18 cellular contexts compared by ENCODE assay signal in genomic region chr3:123986427-123986826, GRCh38. TPM values are rescaled to one million over a fixed set of nuclear protein-coding genes. Genes with fewer than 3 reads are reported as not detected.
DNase-seq lines count a peak whose midpoint lies in the region; ATAC-seq, FAIRE-seq and TF ChIP-seq lines count a peak whose summit lies in the region.
"Had no signal": no experiment of that assay in that cellular context is flagged by ENCODE, and none has a peak within 500 bp of the region (broad histone marks: within the 10 kb centered on the region; RNA-seq: fewer than 3 reads in every experiment).

No MANE protein-coding gene starts in this region.

- no peak overlapping the region for H2AFZ ChIP-seq in GM23338

- intact Hi-C loops in posterior vena cava (cut with DNase I) = no loop called here
- intact Hi-C loops in upper lobe of right lung (cut with DNase I) = no loop called here

- H4K20me1 ChIP-seq in GM23338 (replicated peaks; ENCODE audit: insufficient read depth) = no peaks in the 10 kb centered on the region

- no peaks in the 10 kb centered on the region for H3K36me3 Mint-ChIP-seq in GM23338 (ENCODE audit: low read depth)

- no peaks in the 10 kb centered on the region; the same call in 2 of the 3 replicates for H3K4me1 Mint-ChIP-seq in GM23338

- TF ChIP-seq CTCF in GM23338 (conservative IDR thresholded peaks at IDR 0.05; ENCODE audit: low read depth in 2 of 2) (no peak), upper lobe of right lung (IDR thresholded peaks at IDR 0.05) (no peak), foreskin keratinocyte (conservative IDR thresholded peaks at IDR 0.05) (no peak)

- H3K4me3 ChIP-seq in GM23338 = no peak overlapping the region
- H3K4me3 ChIP-seq in upper lobe of right lung = no peak overlapping the region

- H3K27me3 ChIP-seq in GM23338 (ENCODE audit: insufficient read depth) (peaks cover 29% of the 10 kb centered on the region), upper lobe of right lung (peaks cover 4% of the 10 kb centered on the region), foreskin keratinocyte (peaks cover 91% of the 10 kb centered on the region)

- H3K4me1 ChIP-seq in GM23338 (ENCODE audit: insufficient read depth) (no peaks in the 10 kb centered on the region), upper lobe of right lung (no peaks in the 10 kb centered on the region), foreskin keratinocyte (no peaks in the 10 kb centered on the region)
- H3K4me1 ChIP-seq: Caco-2 had no signal

- ATAC-seq in GM23338 (no peak), upper lobe of right lung (peak; percentile 42), foreskin keratinocyte (no peak)

- H3K27ac ChIP-seq in GM23338 (ENCODE audit: low read depth) (no peak overlapping the region), upper lobe of right lung (no peak overlapping the region), foreskin keratinocyte (no peak overlapping the region)
- H3K27ac ChIP-seq: C4-2B had no signal

- H3K27me3 Mint-ChIP-seq in GM23338 (ENCODE audit: insufficient read depth, low read depth, poor library complexity) = peaks cover 11% of the 10 kb centered on the region

- H3F3A ChIP-seq in GM23338 (replicated peaks; ENCODE audit: low read depth) = no peaks in the 10 kb centered on the region

- H3K36me3 ChIP-seq in GM23338 (ENCODE audit: insufficient read depth) = no peaks in the 10 kb centered on the region
- no peaks in the 10 kb centered on the region for H3K36me3 ChIP-seq in upper lobe of right lung

- peak; percentile 5 for DNase-seq in GM23338 (ENCODE audit: low spot score)
- no peak for DNase-seq in HTR-8/SVneo (ENCODE audit: insufficient read length, low spot score)
- peak; percentile 72 for DNase-seq in posterior vena cava (ENCODE audit: low spot score)
- DNase-seq in upper lobe of right lung = no peak
- no peak for DNase-seq in NCI-H1436 (lab: John Stamatoyannopoulos, UW)
- DNase-seq in NCI-H1436 treated with DMSO at 0.1 percent for 48 hours (lab: John Stamatoyannopoulos, UW) = no peak
- no peak for DNase-seq in foreskin keratinocyte
- DNase-seq: AML-193; Caco-2; CD4-positive, alpha-beta T cell; HCEC 1CT; KG1 had no signal

- FAIRE-seq in HTR-8/SVneo (lab: Jason Lieb, UNC) = peak; percentile 36
- FAIRE-seq: D721Med, GM12891, GM18507 had no signal

- no peaks in the 10 kb centered on the region for H3K79me2 ChIP-seq in GM23338 (replicated peaks; ENCODE audit: insufficient read depth)

- no peaks in the 10 kb centered on the region for H3K9me2 ChIP-seq in GM23338 (ENCODE audit: insufficient read depth)

- H3K9me3 Mint-ChIP-seq in GM23338 = no peaks in the 10 kb centered on the region
- H3K9me3 Mint-ChIP-seq: CD4-positive, alpha-beta T cell had no signal

- no peak overlapping the region for H3K27ac Mint-ChIP-seq in GM23338
- H3K27ac Mint-ChIP-seq: CD4-positive, alpha-beta T cell had no signal

- H3K4me3 Mint-ChIP-seq in GM23338 = no peak overlapping the region
- H3K4me3 Mint-ChIP-seq: CD4-positive, alpha-beta T cell had no signal

- no peak overlapping the region for H3K4me2 ChIP-seq in GM23338

- no peaks in the 10 kb centered on the region for H3K9me3 ChIP-seq in upper lobe of right lung
- H3K9me3 ChIP-seq: Caco-2 had no signal

TF ChIP-seq in GM23338, 12 proteins besides CTCF, POLR2A, EP300 and RAD21 (continues in another document):
- TF ChIP-seq, protein P1, sequence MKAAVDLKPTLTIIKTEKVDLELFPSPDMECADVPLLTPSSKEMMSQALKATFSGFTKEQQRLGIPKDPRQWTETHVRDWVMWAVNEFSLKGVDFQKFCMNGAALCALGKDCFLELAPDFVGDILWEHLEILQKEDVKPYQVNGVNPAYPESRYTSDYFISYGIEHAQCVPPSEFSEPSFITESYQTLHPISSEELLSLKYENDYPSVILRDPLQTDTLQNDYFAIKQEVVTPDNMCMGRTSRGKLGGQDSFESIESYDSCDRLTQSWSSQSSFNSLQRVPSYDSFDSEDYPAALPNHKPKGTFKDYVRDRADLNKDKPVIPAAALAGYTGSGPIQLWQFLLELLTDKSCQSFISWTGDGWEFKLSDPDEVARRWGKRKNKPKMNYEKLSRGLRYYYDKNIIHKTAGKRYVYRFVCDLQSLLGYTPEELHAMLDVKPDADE (IDR thresholded peaks at IDR 0.05) = no peak
- TF ChIP-seq STAT1 (IDR thresholded peaks at IDR 0.05; ENCODE audit: unreplicated experiment) = no peak
- TF ChIP-seq ZNF462 (CRISPR knock-in tag; IDR thresholded peaks at IDR 0.05) = no peak
- TF ChIP-seq EZH2 (IDR thresholded peaks at IDR 0.05; ENCODE audit: low read depth, unreplicated experiment) = no peak

RNA-seq across cellular contexts. Expression of gene ROPN1, which starts 5.5 kb away (rescaled TPM):
- total RNA-seq in GM23338 (2014; rRNA removed; shearing (Covaris generic)) = 0.27 TPM in 1 of 2 replicates, not detected in the other
- 0.11 TPM in 1 of 2 replicates, not detected in the other for polyA plus RNA-seq in GM23338 (2016; fragmentation: Nextera tagmentation; extraction: Ambion mirVana)
- not detected for total RNA-seq in posterior vena cava
- not detected for total RNA-seq in upper lobe of right lung
- total RNA-seq in foreskin keratinocyte = not detected in 2 replicates
- not detected in 2 replicates for polyA plus RNA-seq in foreskin keratinocyte
- total RNA-seq: Caco-2; CD4-positive, alpha-beta T cell; H4 had no signal
- polyA plus RNA-seq: BJ had no signal

RNA-seq across cellular contexts. Expression of gene CCDC14, which starts 25.4 kb away (rescaled TPM):
- 89.2 and 113 TPM in 2 replicates for total RNA-seq in GM23338 (2014; rRNA removed; shearing (Covaris generic))
- 38.5 and 52.5 TPM in 2 replicates for polyA plus RNA-seq in GM23338 (2016; fragmentation: Nextera tagmentation; extraction: Ambion mirVana)
- 10 to 100 TPM; 21.5 to 28.5 TPM for total RNA-seq in posterior vena cava
- 38.6 TPM for total RNA-seq in upper lobe of right lung
- 26.3 and 27.6 TPM in 2 replicates for total RNA-seq in foreskin keratinocyte
- polyA plus RNA-seq in foreskin keratinocyte = 6.3 and 8.0 TPM in 2 replicates

RNA-seq across cellular contexts. Expression of gene KALRN, which starts 46.7 kb away (rescaled TPM):
- total RNA-seq in GM23338 (2014; rRNA removed; shearing (Covaris generic)) = 12.0 and 13.6 TPM in 2 replicates
- 2.4 and 4.2 TPM in 2 replicates for polyA plus RNA-seq in GM23338 (2016; fragmentation: Nextera tagmentation; extraction: Ambion mirVana)
- total RNA-seq in posterior vena cava = 100 to 1,000 TPM in 1 of 2 donors, 10 to 100 TPM in 1; 63.2 to 118 TPM
- total RNA-seq in upper lobe of right lung = 22.4 TPM
- 0.18 and 0.61 TPM in 2 replicates for total RNA-seq in foreskin keratinocyte
- 0.08 and 0.19 TPM in 2 replicates for polyA plus RNA-seq in foreskin keratinocyte

Comparison
In these comparisons a context has a peak if more than half of its experiments do, and no peak if none do; other contexts are left out.
1. DNase-seq: peak in GM23338 (single experiment) and posterior vena cava (single experiment); none in HTR-8/SVneo (single experiment), upper lobe of right lung (single experiment), NCI-H1436 (single experiment), NCI-H1436 treated with DMSO at 0.1 percent for 48 hours (single experiment) and foreskin keratinocyte (0 of 2).